ENCODE assay signal across 8 cellular contexts in genomic region chr3:133573629-133574194, GRCh38. TPM values are rescaled to one million over a fixed set of nuclear protein-coding genes. Genes with fewer than 3 reads are reported as not detected.
DNase-seq lines count a peak whose midpoint lies in the region; ATAC-seq and TF ChIP-seq lines count a peak whose summit lies in the region.

A gene with protein sequence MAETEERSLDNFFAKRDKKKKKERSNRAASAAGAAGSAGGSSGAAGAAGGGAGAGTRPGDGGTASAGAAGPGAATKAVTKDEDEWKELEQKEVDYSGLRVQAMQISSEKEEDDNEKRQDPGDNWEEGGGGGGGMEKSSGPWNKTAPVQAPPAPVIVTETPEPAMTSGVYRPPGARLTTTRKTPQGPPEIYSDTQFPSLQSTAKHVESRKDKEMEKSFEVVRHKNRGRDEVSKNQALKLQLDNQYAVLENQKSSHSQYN (plus strand): TSS chr3:133573686. CDS start chr3:133574045, 359 bp downstream.

- H3K27me3 ChIP-seq in SJSA1 (replicated peaks): no peaks in the 10 kb centered on the region
- H3K27me3 ChIP-seq in neutrophil: no peaks in the 10 kb centered on the region

- CTCF ChIA-PET in GM10248 (lab: Yijun Ruan, JAX): interaction anchor here (0.7 to 3.9 kb wide), 14 partner anchors 10 to 847 kb away, joined by 3 to 19 read pairs (median 4); no protein-coding TSS in a partner anchor

- peaks cover 68% of the 10 kb centered on the region for H3K4me1 ChIP-seq in SJSA1 (replicated peaks)
- peaks cover 50 to 55% of the 10 kb centered on the region in 2 experiments for H3K4me1 ChIP-seq in neutrophil (ENCODE audit: control insufficient read depth in 1 of 2, insufficient read depth in 1 of 2, low read depth in 1 of 2, low read length in 1 of 2)

- peak within 1 kb of the TSS; percentile 82 for H3K27ac ChIP-seq in SJSA1
- H3K27ac ChIP-seq in neutrophil: peak within 1 kb of the TSS; percentile 99

- POLR2A ChIA-PET in GM10248 (lab: Yijun Ruan, JAX): interaction anchor here (0.7 to 2.3 kb wide), 11 partner anchors 11 to 126 kb away, joined by 3 to 12 read pairs (median 3); no protein-coding TSS in a partner anchor

- ATAC-seq in GM18909 (IDR thresholded peaks at IDR 0.05; ENCODE audit: poor library complexity, unreplicated experiment) (peak; percentile 35), HG02852 (IDR thresholded peaks at IDR 0.05; ENCODE audit: unreplicated experiment) (peak; percentile 23)

- H3K4me3 ChIP-seq in SJSA1 (peak within 1 kb of the TSS; percentile 91), fibroblast of mammary gland (ENCODE audit: control insufficient read depth, low read depth, low read length) (peak within 1 kb of the TSS; percentile 66), neutrophil (ENCODE audit: low read depth in 1 of 2, low read length in 1 of 2) (peak within 1 kb of the TSS; percentile 86 to 88)

- DNase-seq in SJSA1 (ENCODE audit: low read depth in 1 of 2, low spot score in 2 of 2): no peak
- DNase-seq in fibroblast of mammary gland (ENCODE audit: low read depth): no peak
- no peak for DNase-seq in GM10248 (ENCODE audit: extremely low spot score)
- no peak for DNase-seq in NCI-H146 treated with DMSO at 0.1 percent for 48 hours (lab: John Stamatoyannopoulos, UW; ENCODE audit: unreplicated experiment)
- no peak for DNase-seq in T1000 (lab: John Stamatoyannopoulos, UW)

- H3K9me3 ChIP-seq in SJSA1 (replicated peaks) (no peaks in the 10 kb centered on the region), neutrophil (no peaks in the 10 kb centered on the region)

- no peak for TF ChIP-seq CTCF in fibroblast of mammary gland (conservative IDR thresholded peaks at IDR 0.05; ENCODE audit: control insufficient read depth, insufficient read depth, low read depth, low read length)
- TF ChIP-seq CTCF in neutrophil (IDR thresholded peaks at IDR 0.05): peak; percentile 29
- no peak for TF ChIP-seq CTCF in GM10248 (IDR thresholded peaks at IDR 0.05; ENCODE audit: control extremely low read depth, extremely low read depth, low read depth, missing control alignments)

- H3K36me3 ChIP-seq in SJSA1 (peaks cover 48% of the 10 kb centered on the region), neutrophil (peaks cover 28% of the 10 kb centered on the region)

RNA-seq across cellular contexts. Expression of the gene that starts here (rescaled TPM):
- total RNA-seq in SJSA1 (2014; rRNA removed; shearing (Covaris generic)): 119 and 134 TPM in 2 replicates
